Comparison of ENCODE assay signal across 27 cellular contexts in genomic region chr7:141113131-141113530, GRCh38. TPM values are rescaled to one million over a fixed set of nuclear protein-coding genes. Genes with fewer than 3 reads are reported as not detected.
"Had no signal": no experiment of that assay in that cellular context is flagged by ENCODE, and none has a peak within 500 bp of the region (broad histone marks: within the 10 kb centered on the region; RNA-seq: fewer than 3 reads in every experiment).

No MANE protein-coding gene starts in this region.

- H3K27ac Mint-ChIP-seq: activated CD4-positive, alpha-beta memory T cell treated with anti-CD3 and anti-CD28 coated beads for 36 hours; activated CD4-positive, alpha-beta T cell treated with anti-CD3 and anti-CD28 coated beads for 36 hours; activated CD4-positive, alpha-beta T cell treated with anti-CD3 and anti-CD28 coated beads, Interleukin-2, amount 10 ng/mL, durations not matched to agents 24 days and 14 days; activated CD8-positive, alpha-beta memory T cell treated with anti-CD3 and anti-CD28 coated beads, Interleukin-2, amount 10 ng/mL, durations not matched to agents 7 days and 5 days; activated CD8-positive, alpha-beta T cell treated with anti-CD3 and anti-CD28 coated beads, Interleukin-2, amount 10 ng/mL, durations not matched to agents 7 days and 5 days; activated naive CD4-positive, alpha-beta T cell treated with anti-CD3 and anti-CD28 coated beads, Interleukin-2, amount 10 ng/mL, durations not matched to agents 7 days and 5 days; activated naive CD4-positive, alpha-beta T cell treated with anti-CD3 and anti-CD28 coated beads, Interleukin-2, amount 50 U/mL, for 72 hours; activated naive CD8-positive, alpha-beta T cell treated with anti-CD3 and anti-CD28 coated beads, Interleukin-2, amount 10 ng/mL, durations not matched to agents 7 days and 5 days; activated T-cell treated with anti-CD3 and anti-CD28 coated beads, Interleukin-2, amount 50 U/mL, for 72 hours; brain; effector memory CD8-positive, alpha-beta T cell had no signal

- H3K27me3 Mint-ChIP-seq: activated naive CD4-positive, alpha-beta T cell treated with anti-CD3 and anti-CD28 coated beads, Interleukin-2, amount 10 ng/mL, durations not matched to agents 7 days and 5 days had no signal

- DNase-seq: activated CD4-positive, alpha-beta memory T cell treated with anti-CD3 and anti-CD28 coated beads for 36 hours; activated CD4-positive, alpha-beta T cell treated with anti-CD3 and anti-CD28 coated beads for 36 hours; activated CD4-positive, alpha-beta T cell treated with anti-CD3 and anti-CD28 coated beads, Interleukin-2, amount 10 ng/mL, durations not matched to agents 24 days and 14 days; activated CD4-positive, CD25-positive, alpha-beta regulatory T cell; activated CD4-positive, CD25-positive, alpha-beta regulatory T cell treated with anti-CD3 and anti-CD28 coated beads, Interleukin-2, amount 50 U/mL, for 72 hours; activated CD8-positive, alpha-beta memory T cell treated with anti-CD3 and anti-CD28 coated beads, Interleukin-2, amount 10 ng/mL, durations not matched to agents 7 days and 5 days; activated CD8-positive, alpha-beta memory T cell treated with anti-CD3 and anti-CD28 coated beads, Interleukin-2, amount 50 U/mL, for 4 hours; activated CD8-positive, alpha-beta T cell treated with anti-CD3 and anti-CD28 coated beads, Interleukin-2, amount 10 ng/mL, durations not matched to agents 7 days and 5 days; activated gamma-delta T cell; activated naive CD4-positive, alpha-beta T cell; activated naive CD4-positive, alpha-beta T cell treated with anti-CD3 and anti-CD28 coated beads, Interleukin-2, amount 10 ng/mL, durations not matched to agents 7 days and 5 days; activated naive CD8-positive, alpha-beta T cell treated with anti-CD3 and anti-CD28 coated beads, Interleukin-2, amount 10 ng/mL, durations not matched to agents 7 days and 5 days; activated T-cell treated with anti-CD3 and anti-CD28 coated beads, Interleukin-2, amount 50 U/mL, for 1 hour; activated T-cell treated with anti-CD3 and anti-CD28 coated beads, Interleukin-2, amount 50 U/mL, for 72 hours; central memory CD4-positive, alpha-beta T cell; cortex of kidney; dermis blood vessel endothelial cell; effector CD4-positive, alpha-beta T cell; effector memory CD8-positive, alpha-beta T cell; erythroblast; foreskin keratinocyte; gastrocnemius medialis; head of caudate nucleus; hippocampal formation; T-helper 2 cell had no signal

- H3K36me3 Mint-ChIP-seq: activated CD4-positive, alpha-beta memory T cell treated with anti-CD3 and anti-CD28 coated beads for 36 hours; activated CD8-positive, alpha-beta memory T cell treated with anti-CD3 and anti-CD28 coated beads, Interleukin-2, amount 10 ng/mL, durations not matched to agents 7 days and 5 days; activated naive CD4-positive, alpha-beta T cell treated with anti-CD3 and anti-CD28 coated beads, Interleukin-2, amount 10 ng/mL, durations not matched to agents 7 days and 5 days; activated naive CD4-positive, alpha-beta T cell treated with anti-CD3 and anti-CD28 coated beads, Interleukin-2, amount 50 U/mL, for 72 hours; activated naive CD8-positive, alpha-beta T cell treated with anti-CD3 and anti-CD28 coated beads, Interleukin-2, amount 10 ng/mL, durations not matched to agents 7 days and 5 days had no signal

- H3K4me3 Mint-ChIP-seq: activated CD4-positive, alpha-beta memory T cell treated with anti-CD3 and anti-CD28 coated beads for 36 hours; activated CD4-positive, alpha-beta T cell treated with anti-CD3 and anti-CD28 coated beads for 36 hours; activated CD4-positive, alpha-beta T cell treated with anti-CD3 and anti-CD28 coated beads, Interleukin-2, amount 10 ng/mL, durations not matched to agents 24 days and 14 days; activated CD8-positive, alpha-beta memory T cell treated with anti-CD3 and anti-CD28 coated beads, Interleukin-2, amount 10 ng/mL, durations not matched to agents 7 days and 5 days; activated CD8-positive, alpha-beta T cell treated with anti-CD3 and anti-CD28 coated beads, Interleukin-2, amount 10 ng/mL, durations not matched to agents 7 days and 5 days; activated naive CD4-positive, alpha-beta T cell treated with anti-CD3 and anti-CD28 coated beads, Interleukin-2, amount 10 ng/mL, durations not matched to agents 7 days and 5 days; activated naive CD8-positive, alpha-beta T cell treated with anti-CD3 and anti-CD28 coated beads, Interleukin-2, amount 10 ng/mL, durations not matched to agents 7 days and 5 days; activated T-cell treated with anti-CD3 and anti-CD28 coated beads, Interleukin-2, amount 50 U/mL, for 72 hours; brain; effector memory CD8-positive, alpha-beta T cell had no signal

- H3K9me3 Mint-ChIP-seq: activated CD4-positive, alpha-beta T cell treated with anti-CD3 and anti-CD28 coated beads, Interleukin-2, amount 10 ng/mL, durations not matched to agents 24 days and 14 days; activated naive CD4-positive, alpha-beta T cell treated with anti-CD3 and anti-CD28 coated beads, Interleukin-2, amount 10 ng/mL, durations not matched to agents 7 days and 5 days; activated naive CD4-positive, alpha-beta T cell treated with anti-CD3 and anti-CD28 coated beads, Interleukin-2, amount 50 U/mL, for 72 hours; activated T-cell treated with anti-CD3 and anti-CD28 coated beads, Interleukin-2, amount 50 U/mL, for 72 hours; effector memory CD8-positive, alpha-beta T cell had no signal

- H3K4me1 Mint-ChIP-seq: activated CD4-positive, alpha-beta T cell treated with anti-CD3 and anti-CD28 coated beads for 36 hours; activated CD4-positive, alpha-beta T cell treated with anti-CD3 and anti-CD28 coated beads, Interleukin-2, amount 10 ng/mL, durations not matched to agents 24 days and 14 days; activated CD8-positive, alpha-beta memory T cell treated with anti-CD3 and anti-CD28 coated beads, Interleukin-2, amount 10 ng/mL, durations not matched to agents 7 days and 5 days; activated naive CD4-positive, alpha-beta T cell treated with anti-CD3 and anti-CD28 coated beads, Interleukin-2, amount 10 ng/mL, durations not matched to agents 7 days and 5 days; activated naive CD8-positive, alpha-beta T cell treated with anti-CD3 and anti-CD28 coated beads, Interleukin-2, amount 10 ng/mL, durations not matched to agents 7 days and 5 days had no signal

RNA-seq across cellular contexts. Expression of gene TMEM178B, which starts 39.3 kb away (rescaled TPM):
- total RNA-seq: foreskin keratinocyte had no signal
